Comparison of ENCODE assay signal across 10 cellular contexts in genomic region chr1:99820546-99820945, GRCh38. TPM values are rescaled to one million over a fixed set of nuclear protein-coding genes. Genes with fewer than 3 reads are reported as not detected.
A peak's percentile ranks its signal among the peaks of the same experiment; 100 is the strongest.
DNase-seq lines count a peak whose midpoint lies in the region; ATAC-seq, FAIRE-seq and TF ChIP-seq lines count a peak whose summit lies in the region.
"Had no signal": no experiment of that assay in that cellular context is flagged by ENCODE, and none has a peak within 500 bp of the region (broad histone marks: within the 10 kb centered on the region; RNA-seq: fewer than 3 reads in every experiment).

No MANE protein-coding gene starts in this region.

- H3K4me1 Mint-ChIP-seq in H9 = no peaks in the 10 kb centered on the region

- no peaks in the 10 kb centered on the region for H3K79me1 ChIP-seq in H9 (ENCODE audit: insufficient read depth, low read depth, low read length, poor library complexity, severe bottlenecking)

- no peak overlapping the region for H2BK120ac ChIP-seq in H9 (ENCODE audit: low read depth, low read length, poor library complexity, severe bottlenecking)

- intact Hi-C loops in stomach (cut with DNase I; ENCODE audit: low total_unique reads) = no loop called here

- peak; percentile 27 for DNase-seq in GM12891 (ENCODE audit: insufficient read length, low spot score)
- peak; percentile 45 to 56 for DNase-seq in activated T-cell treated with anti-CD3 and anti-CD28 coated beads, Interleukin-2, amount 50 U/mL, for 48 hours
- no peak for DNase-seq in stomach
- no peak for DNase-seq in NCI-H2196 (lab: John Stamatoyannopoulos, UW; ENCODE audit: unreplicated experiment)
- DNase-seq in H9 = no peak
- no peak for DNase-seq in LoVo (ENCODE audit: low spot score)
- DNase-seq: NCI-H1417 treated with DMSO at 0.1 percent for 48 hours had no signal

- H4K5ac ChIP-seq in H9 (ENCODE audit: insufficient read length, low read depth, low read length) = no peak overlapping the region

- H3K4me1 ChIP-seq in stomach = no peaks in the 10 kb centered on the region
- no peaks in the 10 kb centered on the region for H3K4me1 ChIP-seq in H9 (ENCODE audit: insufficient read depth, low read length)
- H3K4me1 ChIP-seq: suprapubic skin had no signal

- no peak overlapping the region for H4K91ac ChIP-seq in H9 (ENCODE audit: insufficient read length, low read depth, low read length)

- no peak overlapping the region for H3K14ac ChIP-seq in H9 (ENCODE audit: insufficient read depth, low read length)

- H3K4ac ChIP-seq in H9 (ENCODE audit: low read depth, low read length) = no peak overlapping the region

- no peak overlapping the region for H3K4me2 ChIP-seq in H9 (ENCODE audit: insufficient read depth, insufficient read length, low read length)

- H3T11ph ChIP-seq in H9 (ENCODE audit: low read length) = no peak overlapping the region

- H3K18ac ChIP-seq in H9 (ENCODE audit: insufficient read length, low read depth, low read length) = no peak overlapping the region

- H3K36me3 Mint-ChIP-seq in H9 (ENCODE audit: insufficient read depth in 1 of 3, low read depth in 3 of 3) = peaks cover 2 to 8% (median 3%) of the 10 kb centered on the region in 3 experiments; a peak in 5 of 7 replicates

- no peak overlapping the region for H3K27ac ChIP-seq in stomach
- H3K27ac ChIP-seq in H9 (ENCODE audit: insufficient read length, low read depth, low read length) = no peak overlapping the region
- H3K27ac ChIP-seq: suprapubic skin had no signal

- no peak overlapping the region for H3K23ac ChIP-seq in H9 (ENCODE audit: insufficient read length, low read depth, low read length)

- H3K27me3 ChIP-seq in stomach (no peaks in the 10 kb centered on the region), H9 (ENCODE audit: insufficient read depth, low read length) (no peaks in the 10 kb centered on the region)
- H3K27me3 ChIP-seq: suprapubic skin had no signal

- no peak overlapping the region for H2BK15ac ChIP-seq in H9 (ENCODE audit: low read depth, low read length)

- H3K4me3 ChIP-seq in stomach = no peak overlapping the region
- H3K4me3 ChIP-seq: suprapubic skin had no signal

- H3K36me3 ChIP-seq in stomach = no peaks in the 10 kb centered on the region
- H3K36me3 ChIP-seq: suprapubic skin had no signal

- 49 to 58% (median 55%) methylated on average over 4 of the region's 4 CpGs for WGBS in stomach, 5 donors
- WGBS in H9 (ENCODE audit: extremely low coverage, insufficient read length, low lambda C conversion rate) = no CpG with 5 or more reads among the region's 4 CpGs

- H3K56ac ChIP-seq in H9 (ENCODE audit: insufficient read length, low read depth, low read length) = no peak overlapping the region

- H3K4me3 Mint-ChIP-seq in H9 = no peak overlapping the region

- TF ChIP-seq EP300 in stomach (IDR thresholded peaks at IDR 0.05) = no peak

- H4K8ac ChIP-seq in H9 (replicated peaks; ENCODE audit: insufficient read length, low read depth, low read length) = no peak overlapping the region

- no peak for TF ChIP-seq POLR2A in GM12891 (IDR thresholded peaks at IDR 0.05; ENCODE audit: low read depth, low read length)
- no peak for TF ChIP-seq POLR2A in stomach (IDR thresholded peaks at IDR 0.05)

- no peaks in the 10 kb centered on the region for H4K20me1 ChIP-seq in H9 (ENCODE audit: control insufficient read depth, insufficient read depth, insufficient read length)

- H3K9ac ChIP-seq in H9 (ENCODE audit: extremely low read depth, insufficient read length, low read length) = no peak overlapping the region

- H3K27ac Mint-ChIP-seq in H9 = no peak overlapping the region; a peak in 1 of 7 replicates

- ATAC-seq in GM19351 (IDR thresholded peaks at IDR 0.05; ENCODE audit: unreplicated experiment) = peak; percentile 89
- ATAC-seq in HG03135 (IDR thresholded peaks at IDR 0.05; ENCODE audit: unreplicated experiment) = peak; percentile 89

- H2BK5ac ChIP-seq in H9 (ENCODE audit: insufficient read length, low read length) = no peak overlapping the region

- no peak overlapping the region for H2BK12ac ChIP-seq in H9 (ENCODE audit: insufficient read length, low read depth, low read length)

- no peaks in the 10 kb centered on the region for H3K79me2 ChIP-seq in H9 (ENCODE audit: insufficient read depth, low read length)

- H2AK5ac ChIP-seq in H9 (ENCODE audit: insufficient read length, low read length) = no peak overlapping the region

- H2AFZ ChIP-seq in H9 (ENCODE audit: low read length) = no peak overlapping the region

- H3K9me3 ChIP-seq in stomach (peaks cover 0 to 6% (median 0%) of the 10 kb centered on the region in 4 donors), H9 (ENCODE audit: control insufficient read depth, low read depth, low read length) (no peaks in the 10 kb centered on the region)
- H3K9me3 ChIP-seq: suprapubic skin had no signal

- H3K23me2 ChIP-seq in H9 (ENCODE audit: insufficient read length, low read depth, low read length, poor library complexity, severe bottlenecking) = no peaks in the 10 kb centered on the region

- no peak for TF ChIP-seq CTCF in stomach (IDR thresholded peaks at IDR 0.05)
- TF ChIP-seq CTCF in H9 (conservative IDR thresholded peaks at IDR 0.05) = no peak

- H2BK20ac ChIP-seq in H9 (ENCODE audit: low read depth, low read length, poor library complexity, severe bottlenecking) = no peak overlapping the region

- FAIRE-seq in GM12891 (lab: Jason Lieb, UNC) = peak; percentile 90

- peaks cover 8 to 15% of the 10 kb centered on the region in 2 experiments for H3K9me3 Mint-ChIP-seq in H9

- H3K27me3 Mint-ChIP-seq in H9 (ENCODE audit: low read depth) = no peaks in the 10 kb centered on the region

TF ChIP-seq in GM12891, 5 proteins besides CTCF, POLR2A, EP300 and RAD21:
- TF ChIP-seq TAF1 (IDR thresholded peaks at IDR 0.05; ENCODE audit: low read depth, low read length) (no peak), PAX5 (IDR thresholded peaks at IDR 0.05; ENCODE audit: insufficient read depth, low read length, severe bottlenecking) (no peak), POLR2AphosphoS5 (IDR thresholded peaks at IDR 0.05; ENCODE audit: low read depth, low read length) (no peak), SPI1 (IDR thresholded peaks at IDR 0.05; ENCODE audit: low read depth, low read length) (peak; percentile 39; the same call in 1 of the 2 replicates), POU2F2 (IDR thresholded peaks at IDR 0.05; ENCODE audit: low read depth, low read length) (no peak)

RNA-seq across cellular contexts. Expression of gene AGL, which starts 29.6 kb away (rescaled TPM):
- polyA plus RNA-seq in GM12891 (2012; ENCODE audit: low read depth, missing spikeins) = 8.2 TPM
- total RNA-seq in stomach = 100 to 1,000 TPM in 1 of 5 donors, 10 to 100 TPM in 4; 12.5 to 107 (median 33.9) TPM
- 1 to 10 TPM; 4.3 to 7.4 (median 4.3) TPM for polyA plus RNA-seq in stomach
- total RNA-seq in H9 (2021) = 23.7 and 24.0 TPM in 2 replicates

RNA-seq across cellular contexts. Expression of gene FRRS1, which starts 54.1 kb away (rescaled TPM):
- 2.2 TPM for polyA plus RNA-seq in GM12891 (2012; ENCODE audit: low read depth, missing spikeins)
- total RNA-seq in stomach (10 to 100 TPM in 3 of 5 donors, 1 to 10 TPM in 2; 3.2 to 21.1 (median 11.1) TPM), H9 (2021) (4.6 and 5.6 TPM in 2 replicates)
- 1 to 10 TPM in 2 of 3 donors, under 1 TPM in 1; 0.46 to 1.7 (median 1.5) TPM for polyA plus RNA-seq in stomach

Comparison
In these comparisons a context has a peak if more than half of its experiments do, and no peak if none do; other contexts are left out.
1. DNase-seq: peak in GM12891 (single experiment) and activated T-cell treated with anti-CD3 and anti-CD28 coated beads, Interleukin-2, amount 50 U/mL, for 48 hours (2 of 2); none in stomach (single experiment), NCI-H2196 (single experiment), H9 (single experiment) and LoVo (single experiment).